11 cellular contexts compared by ENCODE assay signal in the genomic region with DNA sequence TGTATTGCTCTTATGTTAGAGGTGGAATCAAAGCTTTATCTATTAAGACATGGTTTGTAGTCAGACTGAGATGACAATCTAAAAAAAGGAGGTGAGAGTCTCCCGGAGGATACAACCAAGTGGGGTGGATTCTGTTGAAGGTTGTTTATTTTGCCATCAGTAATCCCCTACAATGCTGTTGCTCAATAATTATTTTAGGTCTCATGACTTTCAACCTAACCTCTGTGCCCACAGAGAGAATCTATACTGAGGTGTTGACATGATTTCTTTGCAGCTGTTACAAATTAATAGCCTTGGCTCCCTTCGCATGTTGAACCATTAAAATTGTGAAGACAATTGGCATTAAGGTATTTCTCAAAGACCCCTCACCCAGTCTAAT. TPM values are rescaled to one million over a fixed set of nuclear protein-coding genes. Genes with fewer than 3 reads are reported as not detected.
A peak's percentile ranks its signal among the peaks of the same experiment; 100 is the strongest.
DNase-seq lines count a peak whose midpoint lies in the region; ATAC-seq, FAIRE-seq and TF ChIP-seq lines count a peak whose summit lies in the region.
"Had no signal": no experiment of that assay in that cellular context is flagged by ENCODE, and none has a peak within 500 bp of the region (broad histone marks: within the 10 kb centered on the region; RNA-seq: fewer than 3 reads in every experiment).

No MANE protein-coding gene starts in this region.

- 38% methylated on average over 2 of the region's 2 CpGs for WGBS in liver
- WGBS in HepG2 (ENCODE audit: low lambda C conversion rate) = 2% methylated on average over 2 of the region's 2 CpGs

- H3K79me2 ChIP-seq in HepG2 (ENCODE audit: insufficient read depth, low read length) = no peaks in the 10 kb centered on the region
- no peaks in the 10 kb centered on the region for H3K79me2 ChIP-seq in neural progenitor cell (ENCODE audit: low read depth)

- TF ChIP-seq CTCF in liver (IDR thresholded peaks at IDR 0.05; ENCODE audit: low read depth, low read length, missing input control) (no peak), HepG2 (CRISPR knock-in tag; IDR thresholded peaks at IDR 0.05) (no peak), type B pancreatic cell (conservative IDR thresholded peaks at IDR 0.05) (no peak), neural progenitor cell (IDR thresholded peaks at IDR 0.05) (no peak)

- H3K9ac ChIP-seq in liver (ENCODE audit: low read depth in 1 of 2, low read length in 2 of 2) = peak overlapping the region in 1 of 2 donors; percentile 25
- H3K9ac ChIP-seq in HepG2 (ENCODE audit: insufficient read depth, low read depth, low read length) = no peak overlapping the region
- H3K9ac ChIP-seq in neural progenitor cell = no peak overlapping the region

- ATAC-seq in HepG2 (no peak), HG03196 (IDR thresholded peaks at IDR 0.05; ENCODE audit: unreplicated experiment) (peak; percentile 2)

- POLR2A ChIA-PET in HepG2 (lab: Yijun Ruan, JAX) = no interaction called here

- H3K4me1 ChIP-seq in liver (ENCODE audit: control insufficient read depth in 4 of 4, insufficient read depth in 4 of 4, low read length in 3 of 4) = peaks cover 6 to 32% (median 22%) of the 10 kb centered on the region in 4 donors
- peaks cover 53% of the 10 kb centered on the region for H3K4me1 ChIP-seq in HepG2 (ENCODE audit: insufficient read depth, low read length)
- H3K4me1 ChIP-seq in neural progenitor cell = peaks cover 5% of the 10 kb centered on the region

- no peak overlapping the region; the same call in 1 of the 2 replicates for H3K4me2 ChIP-seq in HepG2 (ENCODE audit: low read depth, low read length)
- H3K4me2 ChIP-seq in neural progenitor cell = no peak overlapping the region

- no peak for TF ChIP-seq POLR2A in HepG2 (IDR thresholded peaks at IDR 0.05; ENCODE audit: insufficient read depth in 1 of 2, low read depth in 2 of 2, low read length in 2 of 2)

- no peaks in the 10 kb centered on the region for H3K36me3 Mint-ChIP-seq in activated naive CD8-positive, alpha-beta T cell treated with anti-CD3 and anti-CD28 coated beads for 36 hours
- H3K36me3 Mint-ChIP-seq in type B pancreatic cell (no peaks in the 10 kb centered on the region), neural progenitor cell (no peaks in the 10 kb centered on the region)

- H3K27me3 Mint-ChIP-seq in activated naive CD8-positive, alpha-beta T cell treated with anti-CD3 and anti-CD28 coated beads for 36 hours = peaks cover 7% of the 10 kb centered on the region
- H3K27me3 Mint-ChIP-seq in type B pancreatic cell = peaks cover 3% of the 10 kb centered on the region
- H3K27me3 Mint-ChIP-seq in neural progenitor cell (ENCODE audit: insufficient read depth, low read depth) = peaks cover 15% of the 10 kb centered on the region

- H3K27me3 ChIP-seq in liver (ENCODE audit: control insufficient read depth in 4 of 4, insufficient read depth in 4 of 4, low read length in 3 of 4) = no peaks in the 10 kb centered on the region
- peaks cover 0 to 22% of the 10 kb centered on the region in 2 experiments; a peak in 3 of 5 replicates for H3K27me3 ChIP-seq in HepG2 (ENCODE audit: control insufficient read depth in 1 of 2, insufficient read depth in 2 of 2, low read length in 2 of 2)
- H3K27me3 ChIP-seq in neural progenitor cell = no peaks in the 10 kb centered on the region

- H2AFZ ChIP-seq in HepG2 (ENCODE audit: low read length) = no peak overlapping the region
- H2AFZ ChIP-seq in neural progenitor cell (replicated peaks) = no peak overlapping the region

- H3K27ac Mint-ChIP-seq in activated naive CD8-positive, alpha-beta T cell treated with anti-CD3 and anti-CD28 coated beads for 36 hours = peak overlapping the region; percentile 83
- H3K27ac Mint-ChIP-seq in type B pancreatic cell = peak overlapping the region; percentile 54
- no peak overlapping the region for H3K27ac Mint-ChIP-seq in neural progenitor cell

- no peaks in the 10 kb centered on the region for H3K9me3 Mint-ChIP-seq in activated naive CD8-positive, alpha-beta T cell treated with anti-CD3 and anti-CD28 coated beads for 36 hours
- no peaks in the 10 kb centered on the region for H3K9me3 Mint-ChIP-seq in type B pancreatic cell
- no peaks in the 10 kb centered on the region for H3K9me3 Mint-ChIP-seq in neural progenitor cell

- H3K4me3 ChIP-seq in liver (ENCODE audit: low read depth in 1 of 3, low read length in 3 of 3) (no peak overlapping the region), HepG2 (replicated peaks in 1 of 3; ENCODE audit: insufficient read depth in 1 of 3, low read depth in 2 of 3, low read length in 3 of 3) (no peak overlapping the region), neural progenitor cell (no peak overlapping the region)

- no peak for DNase-seq in HepG2 (ENCODE audit: low spot score)
- DNase-seq in activated naive CD8-positive, alpha-beta T cell treated with anti-CD3 and anti-CD28 coated beads for 36 hours = no peak
- no peak for DNase-seq in type B pancreatic cell (ENCODE audit: extremely low spot score, unreplicated experiment)
- DNase-seq in NCI-H2029 treated with DMSO at 0.1 percent for 48 hours (lab: John Stamatoyannopoulos, UW) = no peak
- DNase-seq in neural progenitor cell (ENCODE audit: low spot score) = no peak
- no peak for DNase-seq in NCI-H1694 treated with DMSO at 0.1 percent for 48 hours (lab: John Stamatoyannopoulos, UW)
- DNase-seq: activated gamma-delta T cell, COR-L47 had no signal

- FAIRE-seq in HepG2 (lab: Jason Lieb, UNC) = no peak

- no TSS peak for BruUV-seq in HepG2 (replicated peaks; lab: Mats Ljungman, UMichigan)

- peak in 1 of 2 donors; percentile 38 for TF ChIP-seq RAD21 in liver (IDR thresholded peaks at IDR 0.05)
- no peak for TF ChIP-seq RAD21 in HepG2 (CRISPR knock-in tag; IDR thresholded peaks at IDR 0.05)

- H3K4me3 Mint-ChIP-seq in activated naive CD8-positive, alpha-beta T cell treated with anti-CD3 and anti-CD28 coated beads for 36 hours = no peak overlapping the region
- H3K4me3 Mint-ChIP-seq in type B pancreatic cell (no peak overlapping the region), neural progenitor cell (no peak overlapping the region)

- in situ Hi-C loops in HepG2 (cut with HindIII; ENCODE audit: extremely low pct_ligation_motif_present, low pct_unique_long_range_greater_than_20kb) = no loop called here

- TF ChIP-seq EP300 in HepG2 (IDR thresholded peaks at IDR 0.05; ENCODE audit: low read depth in 2 of 2, low read length in 2 of 2) (no peak), HepG2 (CRISPR knock-in tag; IDR thresholded peaks at IDR 0.05; ENCODE audit: borderline replicate concordance) (no peak)

- intact Hi-C loops in HepG2 (cut with micrococcal nuclease; ENCODE audit: unreplicated experiment) = no loop called here

- H3F3A ChIP-seq in neural progenitor cell (ENCODE audit: low read depth) = no peaks in the 10 kb centered on the region

- H3K27ac ChIP-seq in liver (ENCODE audit: low read depth in 1 of 2, low read length in 2 of 2) = peak overlapping the region in 1 of 2 donors; percentile 51
- no peak overlapping the region for H3K27ac ChIP-seq in HepG2 (ENCODE audit: extremely low read length, insufficient read depth, low read length)
- H3K27ac ChIP-seq in neural progenitor cell = no peak overlapping the region
- H3K27ac ChIP-seq: RWPE1 had no signal

- peaks cover 50% of the 10 kb centered on the region for H3K4me1 Mint-ChIP-seq in activated naive CD8-positive, alpha-beta T cell treated with anti-CD3 and anti-CD28 coated beads for 36 hours
- H3K4me1 Mint-ChIP-seq in type B pancreatic cell (ENCODE audit: unreplicated experiment) (peaks cover 24% of the 10 kb centered on the region), neural progenitor cell (peaks cover 9% of the 10 kb centered on the region)

- H3K36me3 ChIP-seq in liver (ENCODE audit: control insufficient read depth in 4 of 4, insufficient read depth in 3 of 4, low read depth in 1 of 4, low read length in 3 of 4) = no peaks in the 10 kb centered on the region
- no peaks in the 10 kb centered on the region for H3K36me3 ChIP-seq in HepG2 (replicated peaks in 1 of 2; ENCODE audit: control insufficient read depth in 1 of 2, insufficient read depth in 2 of 2, low read length in 2 of 2)
- no peaks in the 10 kb centered on the region for H3K36me3 ChIP-seq in neural progenitor cell

- H3K9me3 ChIP-seq in liver (ENCODE audit: control insufficient read depth in 4 of 4, low read length in 3 of 4) = no peaks in the 10 kb centered on the region
- H3K9me3 ChIP-seq in HepG2 (ENCODE audit: low read length) = no peaks in the 10 kb centered on the region
- H3K9me3 ChIP-seq in neural progenitor cell (ENCODE audit: low read depth) = no peaks in the 10 kb centered on the region

- H4K20me1 ChIP-seq in HepG2 (ENCODE audit: insufficient read depth, low read length) = no peaks in the 10 kb centered on the region
- no peaks in the 10 kb centered on the region for H4K20me1 ChIP-seq in neural progenitor cell (ENCODE audit: low read depth)

- CTCF ChIA-PET in HepG2 (lab: Yijun Ruan, JAX; ENCODE audit: low intra/inter-chr PET ratio, low total read pairs) = no interaction called here

RNA-seq across cellular contexts. Expression of gene FOS, which starts 28.7 kb away (rescaled TPM):
- total RNA-seq in liver = 10 to 100 TPM; 18.9 to 21.2 TPM
- polyA plus RNA-seq in liver = 10 to 100 TPM; 13.2 to 82.7 TPM
- 4.3 and 24.2 TPM in 2 replicates for total RNA-seq in HepG2 (2016; rRNA removed; fragmentation: Illumina TruSeq; extraction: Trizol)
- total RNA-seq in HepG2 (2016; cell fraction: cytosol; rRNA removed; fragmentation: Illumina TruSeq; extraction: Trizol; ENCODE audit: low read depth) = 2.5 and 3.0 TPM in 2 replicates
- total RNA-seq in HepG2 (2016; cell fraction: insoluble cytoplasmic fraction; rRNA removed; fragmentation: Illumina TruSeq; extraction: Trizol) = 3.4 and 28.3 TPM in 2 replicates
- total RNA-seq in HepG2 (2016; cell fraction: membrane; rRNA removed; fragmentation: Illumina TruSeq; extraction: Trizol) = 2.8 and 4.2 TPM in 2 replicates
- total RNA-seq in HepG2 (2016; cell fraction: nucleus; rRNA removed; fragmentation: Illumina TruSeq; extraction: Trizol) = 64.4 and 68.6 TPM in 2 replicates
- 15.9 and 26.2 TPM in 2 replicates for polyA plus RNA-seq in HepG2 (2011; rRNA removed)
- polyA plus RNA-seq in HepG2 (2011; cell fraction: cytosol; rRNA removed) = 8.8 and 9.0 TPM in 2 replicates
- polyA plus RNA-seq in HepG2 (2011; cell fraction: nucleus; rRNA removed) = 83.8 and 92.0 TPM in 2 replicates
- polyA plus RNA-seq in HepG2 (2012) = 4.3 and 4.8 TPM in 2 replicates
- 1.2 and 1.8 TPM in 2 replicates for polyA plus RNA-seq in HepG2 (2016; cell fraction: cytosol; fragmentation: Illumina TruSeq; extraction: Trizol; ENCODE audit: low read depth)
- 5.5 and 10.0 TPM in 2 replicates for polyA plus RNA-seq in HepG2 (2016; cell fraction: insoluble cytoplasmic fraction; fragmentation: Illumina TruSeq; extraction: Trizol; ENCODE audit: low read depth)
- 2.1 and 3.4 TPM in 2 replicates for polyA plus RNA-seq in HepG2 (2016; cell fraction: membrane; fragmentation: Illumina TruSeq; extraction: Trizol; ENCODE audit: low read depth)
- 101 and 123 TPM in 2 replicates for polyA plus RNA-seq in HepG2 (2016; cell fraction: nucleus; fragmentation: Illumina TruSeq; extraction: Trizol; ENCODE audit: insufficient read depth, low read depth)
- polyA minus RNA-seq in HepG2 (2011; rRNA and poly(A)+ RNA removed; ENCODE audit: low replicate concordance) = 58.4 and 70.4 TPM in 2 replicates
- polyA minus RNA-seq in HepG2 (2011; cell fraction: cytosol; rRNA and poly(A)+ RNA removed) = 11.7 and 16.7 TPM in 2 replicates
- 128 and 149 TPM in 2 replicates for polyA minus RNA-seq in HepG2 (2011; cell fraction: nucleus; rRNA and poly(A)+ RNA removed)
- total RNA-seq in activated naive CD8-positive, alpha-beta T cell treated with anti-CD3 and anti-CD28 coated beads for 36 hours = 10 to 100 TPM; 19.5 to 20.0 TPM
- 214 and 974 TPM in 2 replicates for total RNA-seq in type B pancreatic cell (ENCODE audit: low replicate concordance)
- total RNA-seq in neural progenitor cell (ENCODE audit: low replicate concordance) = 32.9 and 98.6 TPM in 2 replicates
